Comparison of ENCODE assay signal across 9 cellular contexts in genomic region chrX:85109235-85109634, GRCh38.
DNase-seq lines count a peak whose midpoint lies in the region; ATAC-seq, FAIRE-seq and TF ChIP-seq lines count a peak whose summit lies in the region.
"Had no signal": no experiment of that assay in that cellular context is flagged by ENCODE, and none has a peak within 500 bp of the region (broad histone marks: within the 10 kb centered on the region; RNA-seq: fewer than 3 reads in every experiment).

No MANE protein-coding gene starts in this region.

- no peaks in the 10 kb centered on the region for H3K36me3 Mint-ChIP-seq in activated CD8-positive, alpha-beta T cell treated with anti-CD3 and anti-CD28 coated beads for 36 hours (ENCODE audit: low read depth)

- H3K9me3 ChIP-seq in osteoblast (ENCODE audit: low read depth, low read length) = no peaks in the 10 kb centered on the region
- H3K9me3 ChIP-seq in small intestine (ENCODE audit: control insufficient read depth, low read depth) = no peaks in the 10 kb centered on the region

- no peak for TF ChIP-seq CTCF in activated CD8-positive, alpha-beta T cell treated with anti-CD3 and anti-CD28 coated beads for 36 hours (IDR thresholded peaks at IDR 0.05)
- TF ChIP-seq CTCF in osteoblast (IDR thresholded peaks at IDR 0.05; ENCODE audit: extremely low read depth, low read depth, low read length) = peak; percentile 44

- no peak overlapping the region for H3K4me2 ChIP-seq in osteoblast (ENCODE audit: insufficient read depth, low read length)

- H3K79me2 ChIP-seq in osteoblast (ENCODE audit: insufficient read depth, low read length) = no peaks in the 10 kb centered on the region

- H3K27ac Mint-ChIP-seq in activated CD8-positive, alpha-beta T cell treated with anti-CD3 and anti-CD28 coated beads for 36 hours = no peak overlapping the region

- H3K27me3 ChIP-seq in osteoblast (ENCODE audit: insufficient read depth, low read length) (no peaks in the 10 kb centered on the region), small intestine (ENCODE audit: control insufficient read depth in 2 of 2, insufficient read depth in 2 of 2, low read length in 2 of 2) (no peaks in the 10 kb centered on the region)

- intact Hi-C loops in activated CD8-positive, alpha-beta T cell treated with anti-CD3 and anti-CD28 coated beads for 36 hours (cut with micrococcal nuclease) = no loop called here

- no peaks in the 10 kb centered on the region for H4K20me1 ChIP-seq in osteoblast (ENCODE audit: insufficient read depth, low read length)

- no peaks in the 10 kb centered on the region for H3K4me1 Mint-ChIP-seq in activated CD8-positive, alpha-beta T cell treated with anti-CD3 and anti-CD28 coated beads for 36 hours (ENCODE audit: low read depth)
- H3K4me1 Mint-ChIP-seq: central memory CD8-positive, alpha-beta T cell had no signal

- CTCF ChIA-PET in activated CD8-positive, alpha-beta T cell treated with anti-CD3 and anti-CD28 coated beads for 36 hours (lab: Charles Lee) = interaction anchor here (1.2 kb wide), 1 partner anchor 11 kb away, joined by 5 read pairs; no protein-coding TSS in a partner anchor

- H3K36me3 ChIP-seq in osteoblast (ENCODE audit: insufficient read depth, low read length) (no peaks in the 10 kb centered on the region), small intestine (ENCODE audit: control insufficient read depth in 2 of 2, insufficient read depth in 2 of 2, low read length in 2 of 2) (no peaks in the 10 kb centered on the region)

- no peaks in the 10 kb centered on the region for H3K27me3 Mint-ChIP-seq in activated CD8-positive, alpha-beta T cell treated with anti-CD3 and anti-CD28 coated beads for 36 hours
- H3K27me3 Mint-ChIP-seq: central memory CD8-positive, alpha-beta T cell had no signal

- H2AFZ ChIP-seq in osteoblast (ENCODE audit: low read length) = no peak overlapping the region

- 55 to 76% (median 70%) methylated on average over 8 of the region's 8 CpGs for WGBS in small intestine, 3 donors

- ATAC-seq in HG02852 (IDR thresholded peaks at IDR 0.05; ENCODE audit: unreplicated experiment) (peak; percentile 73), GM21576 (IDR thresholded peaks at IDR 0.05; ENCODE audit: unreplicated experiment) (no peak), GM21737 (IDR thresholded peaks at IDR 0.05; ENCODE audit: unreplicated experiment) (no peak)
- ATAC-seq in activated CD8-positive, alpha-beta T cell treated with anti-CD3 and anti-CD28 coated beads for 36 hours = no peak

- no peaks in the 10 kb centered on the region for H3K9me3 Mint-ChIP-seq in activated CD8-positive, alpha-beta T cell treated with anti-CD3 and anti-CD28 coated beads for 36 hours
- H3K9me3 Mint-ChIP-seq: central memory CD8-positive, alpha-beta T cell had no signal

- POLR2A ChIA-PET in activated CD8-positive, alpha-beta T cell treated with anti-CD3 and anti-CD28 coated beads for 36 hours (lab: Charles Lee) = no interaction called here

- H3K27ac ChIP-seq in osteoblast (ENCODE audit: low read depth, low read length) (no peak overlapping the region), small intestine (ENCODE audit: low read depth in 1 of 2, low read length in 1 of 2) (no peak overlapping the region)

- H3K4me3 Mint-ChIP-seq in activated CD8-positive, alpha-beta T cell treated with anti-CD3 and anti-CD28 coated beads for 36 hours = no peak overlapping the region
- H3K4me3 Mint-ChIP-seq: central memory CD8-positive, alpha-beta T cell had no signal

- FAIRE-seq in small intestine (lab: Jason Lieb, UNC) = no peak

- DNase-seq in NCI-H1417 (lab: John Stamatoyannopoulos, UW) (peak; percentile 5 to 41 (median 26)), NCI-H1417 treated with DMSO at 0.1 percent for 48 hours (lab: John Stamatoyannopoulos, UW) (no peak), osteoblast (ENCODE audit: insufficient read length, low spot score, missing footprints) (peak; percentile 69), small intestine (no peak)
- peak; percentile 12 for DNase-seq in activated CD8-positive, alpha-beta T cell treated with anti-CD3 and anti-CD28 coated beads for 36 hours

- no peaks in the 10 kb centered on the region for H3K4me1 ChIP-seq in osteoblast (ENCODE audit: insufficient read depth, low read length)
- no peaks in the 10 kb centered on the region for H3K4me1 ChIP-seq in small intestine (ENCODE audit: control insufficient read depth in 2 of 2, insufficient read depth in 1 of 2, low read depth in 1 of 2, low read length in 1 of 2)

- H3K4me3 ChIP-seq in osteoblast (ENCODE audit: insufficient read depth, low read length) (no peak overlapping the region), small intestine (ENCODE audit: low read depth in 1 of 2, low read length in 2 of 2) (no peak overlapping the region)

Comparison
In these comparisons a context has a peak if more than half of its experiments do, and no peak if none do; other contexts are left out.
1. DNase-seq: peak in NCI-H1417 (3 of 3), activated CD8-positive, alpha-beta T cell treated with anti-CD3 and anti-CD28 coated beads for 36 hours (single experiment) and osteoblast (single experiment); none in NCI-H1417 treated with DMSO at 0.1 percent for 48 hours (single experiment) and small intestine (single experiment).